Comparison of ENCODE assay signal across 18 cellular contexts in genomic region chr12:111185206-111185888, GRCh38.
A peak's percentile ranks its signal among the peaks of the same experiment; 100 is the strongest.
DNase-seq lines count a peak whose midpoint lies in the region; ATAC-seq, FAIRE-seq and TF ChIP-seq lines count a peak whose summit lies in the region.
"Had no signal": no experiment of that assay in that cellular context is flagged by ENCODE, and none has a peak within 500 bp of the region (broad histone marks: within the 10 kb centered on the region; RNA-seq: fewer than 3 reads in every experiment).

No MANE protein-coding gene starts in this region.

- intact Hi-C loops in K562 (cut with micrococcal nuclease) = loop anchor here (10.0 kb wide), 1 partner anchor 161 kb away; no protein-coding TSS in a partner anchor
- intact Hi-C loops in activated CD4-positive, alpha-beta memory T cell treated with anti-CD3 and anti-CD28 coated beads for 36 hours (cut with micrococcal nuclease) = no loop called here

- TF ChIP-seq EP300 in K562 (IDR thresholded peaks at IDR 0.05; ENCODE audit: low read length) = no peak; the same call in 1 of the 2 replicates

- peak; percentile 96 for ATAC-seq in K562
- ATAC-seq in WTC11 = no peak
- ATAC-seq in activated T-cell treated with anti-CD3 and anti-CD28 coated beads, Interleukin-2, amount 50 U/mL, for 4 hours = no peak
- ATAC-seq: CD8-positive, alpha-beta T cell had no signal

- peaks cover 11% of the 10 kb centered on the region for H3K27me3 Mint-ChIP-seq in glutamatergic neuron (ENCODE audit: unreplicated experiment)
- no peaks in the 10 kb centered on the region for H3K27me3 Mint-ChIP-seq in WTC11 (ENCODE audit: low read depth)
- peaks cover 26% of the 10 kb centered on the region for H3K27me3 Mint-ChIP-seq in activated T-cell treated with anti-CD3 and anti-CD28 coated beads, Interleukin-2, amount 50 U/mL, for 4 hours (ENCODE audit: low read depth)
- peaks cover 16% of the 10 kb centered on the region for H3K27me3 Mint-ChIP-seq in activated CD4-positive, alpha-beta memory T cell treated with anti-CD3 and anti-CD28 coated beads for 36 hours

- H2BK12ac ChIP-seq in neuronal stem cell (ENCODE audit: low read length) = no peak overlapping the region

- no peaks in the 10 kb centered on the region for H3K79me1 ChIP-seq in neuronal stem cell (ENCODE audit: low read depth, low read length)

- WGBS in K562 (ENCODE audit: insufficient coverage, low coverage, missing lambda C conversion rate) = 3% methylated on average over 12 of the region's 13 CpGs
- no CpG with 5 or more reads among the region's 13 CpGs for WGBS in neuronal stem cell (ENCODE audit: extremely low coverage in 2 of 2, insufficient read length in 2 of 2, insufficient replicate concordance in 1 of 2), 2 donors

- H3K4me2 ChIP-seq in KMS-11 = peak overlapping the region; percentile 17; the same call in 1 of the 2 replicates
- peak overlapping the region; percentile 35 for H3K4me2 ChIP-seq in K562 (ENCODE audit: insufficient read depth, low read length)
- H3K4me2 ChIP-seq in neuronal stem cell (ENCODE audit: insufficient read depth, low read length, poor library complexity, severe bottlenecking) = no peak overlapping the region

- H3K9ac ChIP-seq in KMS-11 (peak overlapping the region; percentile 18; the same call in 1 of the 2 replicates), K562 (ENCODE audit: insufficient read depth in 1 of 2, low read depth in 2 of 2, low read length in 2 of 2) (peak overlapping the region; percentile 43 to 80; a peak in 3 of 4 replicates), neuronal stem cell (ENCODE audit: low read depth, low read length, poor library complexity) (peak overlapping the region; percentile 44)

- H3K27ac Mint-ChIP-seq in glutamatergic neuron (ENCODE audit: unreplicated experiment) (peak overlapping the region; percentile 39), WTC11 (no peak overlapping the region)
- H3K27ac Mint-ChIP-seq in activated CD4-positive, alpha-beta memory T cell treated with anti-CD3 and anti-CD28 coated beads for 36 hours = no peak overlapping the region
- H3K27ac Mint-ChIP-seq: CD8-positive, alpha-beta T cell; HFFc6 had no signal

- H3K23ac ChIP-seq in neuronal stem cell (ENCODE audit: low read depth, low read length, poor library complexity) = peak overlapping the region; percentile 12

- H3K27me3 ChIP-seq in KMS-11 (ENCODE audit: insufficient read depth, low read depth) (no peaks in the 10 kb centered on the region), K562 (ENCODE audit: control insufficient read depth in 2 of 2, insufficient read depth in 2 of 2, low read length in 2 of 2) (peaks cover 5 to 47% of the 10 kb centered on the region in 2 experiments; a peak in 3 of 5 replicates), neuronal stem cell (ENCODE audit: control insufficient read depth in 3 of 3, insufficient read depth in 3 of 3, low read depth in 1 of 3, low read length in 3 of 3) (no peaks in the 10 kb centered on the region)

- H2BK5ac ChIP-seq in neuronal stem cell (ENCODE audit: low read length) = no peak overlapping the region

- no peak for TF ChIP-seq RAD21 in K562 (CRISPR knock-in tag; conservative IDR thresholded peaks at IDR 0.05 in 1 of 2, IDR thresholded peaks at IDR 0.05 in 1 of 2)

- peak; percentile 50 to 81 (median 66) for DNase-seq in K562 (ENCODE audit: extremely low read depth in 1 of 4, low spot score in 3 of 4)
- peak; percentile 54 for DNase-seq in glutamatergic neuron
- DNase-seq in neuronal stem cell (ENCODE audit: low spot score) = no peak
- DNase-seq in WTC11 (ENCODE audit: low spot score) = no peak
- no peak for DNase-seq in activated T-cell treated with anti-CD3 and anti-CD28 coated beads, Interleukin-2, amount 50 U/mL, for 4 hours
- no peak for DNase-seq in activated CD4-positive, alpha-beta memory T cell treated with anti-CD3 and anti-CD28 coated beads for 36 hours
- DNase-seq in 8988T = no peak
- DNase-seq: CD8-positive, alpha-beta T cell; COR-L47; DND-41; GDM1; GOT3; HCEC 1CT; HFFc6 had no signal

- H2BK120ac ChIP-seq in neuronal stem cell (ENCODE audit: low read depth, low read length) = no peak overlapping the region

- H3K4me3 Mint-ChIP-seq in glutamatergic neuron (ENCODE audit: unreplicated experiment) (no peak overlapping the region), WTC11 (no peak overlapping the region)
- H3K4me3 Mint-ChIP-seq in activated T-cell treated with anti-CD3 and anti-CD28 coated beads, Interleukin-2, amount 50 U/mL, for 4 hours = no peak overlapping the region
- no peak overlapping the region for H3K4me3 Mint-ChIP-seq in activated CD4-positive, alpha-beta memory T cell treated with anti-CD3 and anti-CD28 coated beads for 36 hours
- H3K4me3 Mint-ChIP-seq: CD8-positive, alpha-beta T cell; HFFc6 had no signal

- TF ChIP-seq CTCF in KMS-11 (conservative IDR thresholded peaks at IDR 0.05; ENCODE audit: low read depth, low read length) (no peak), K562 (IDR thresholded peaks at IDR 0.05 in 2 of 3, conservative IDR thresholded peaks at IDR 0.05 in 1 of 3; ENCODE audit: insufficient read depth in 2 of 3, low read depth in 1 of 3, low read length in 3 of 3) (no peak), glutamatergic neuron (IDR thresholded peaks at IDR 0.05; ENCODE audit: partially characterized antibody, unreplicated experiment) (no peak), WTC11 (IDR thresholded peaks at IDR 0.05) (no peak)

- no peak overlapping the region for H4K91ac ChIP-seq in neuronal stem cell (ENCODE audit: low read depth, low read length, poor library complexity)

- H3K4ac ChIP-seq in neuronal stem cell (ENCODE audit: low read length) = no peak overlapping the region

- POLR2A ChIA-PET in K562 (lab: Yijun Ruan, JAX) (interaction anchor here (0.9 kb wide), 1 partner anchor 228 kb away, joined by 3 read pairs; no protein-coding TSS in a partner anchor), WTC11 (lab: Charles Lee) (no interaction called here)
- POLR2A ChIA-PET in activated CD4-positive, alpha-beta memory T cell treated with anti-CD3 and anti-CD28 coated beads for 36 hours (lab: Charles Lee) = no interaction called here

- TF ChIP-seq POLR2A in K562 (conservative IDR thresholded peaks at IDR 0.05) = no peak

- BruUV-seq in K562 (replicated peaks; lab: Mats Ljungman, UMichigan) = no TSS peak

- no peak overlapping the region for H2BK15ac ChIP-seq in neuronal stem cell (ENCODE audit: low read length)

- H4K20me1 ChIP-seq in KMS-11 (ENCODE audit: insufficient read depth) (no peaks in the 10 kb centered on the region), K562 (replicated peaks; ENCODE audit: control insufficient read depth, insufficient read depth, low read length) (peaks cover 3% of the 10 kb centered on the region; the same call in 1 of the 2 replicates)

- H3K79me2 ChIP-seq in KMS-11 (ENCODE audit: insufficient read depth, low read depth) = no peaks in the 10 kb centered on the region
- H3K79me2 ChIP-seq in K562 (ENCODE audit: control insufficient read depth, insufficient read depth, low read length) = no peaks in the 10 kb centered on the region

- H3K36me3 Mint-ChIP-seq in glutamatergic neuron (ENCODE audit: unreplicated experiment) (peaks cover 10% of the 10 kb centered on the region), WTC11 (no peaks in the 10 kb centered on the region)
- no peaks in the 10 kb centered on the region for H3K36me3 Mint-ChIP-seq in activated T-cell treated with anti-CD3 and anti-CD28 coated beads, Interleukin-2, amount 50 U/mL, for 4 hours (ENCODE audit: insufficient read depth)
- H3K36me3 Mint-ChIP-seq in activated CD4-positive, alpha-beta memory T cell treated with anti-CD3 and anti-CD28 coated beads for 36 hours = no peaks in the 10 kb centered on the region
- H3K36me3 Mint-ChIP-seq: CD14-positive monocyte; CD8-positive, alpha-beta T cell had no signal

- peaks cover 16% of the 10 kb centered on the region for H3K4me1 ChIP-seq in KMS-11 (ENCODE audit: low read depth, poor library complexity, severe bottlenecking)
- peaks cover 5 to 12% of the 10 kb centered on the region in 2 experiments; a peak in 4 of 5 replicates for H3K4me1 ChIP-seq in K562 (replicated peaks in 1 of 2; ENCODE audit: control insufficient read depth in 2 of 2, insufficient read depth in 2 of 2, low read length in 2 of 2)
- H3K4me1 ChIP-seq in neuronal stem cell (ENCODE audit: control insufficient read depth in 2 of 2, insufficient read depth in 1 of 2, low read depth in 1 of 2, low read length in 2 of 2) = no peaks in the 10 kb centered on the region

- H3K9me3 ChIP-seq in K562 (replicated peaks; ENCODE audit: control insufficient read depth, insufficient read depth, low read depth, low read length) (no peaks in the 10 kb centered on the region), neuronal stem cell (replicated peaks in 1 of 2; ENCODE audit: control insufficient read depth in 2 of 2, insufficient read depth in 1 of 2, low read depth in 1 of 2, low read length in 2 of 2) (no peaks in the 10 kb centered on the region)

- H3K18ac ChIP-seq in neuronal stem cell (ENCODE audit: low read length) = peak overlapping the region; percentile 53

- peaks cover 16% of the 10 kb centered on the region for H3K4me1 Mint-ChIP-seq in glutamatergic neuron (ENCODE audit: low read depth, unreplicated experiment)
- H3K4me1 Mint-ChIP-seq in WTC11 = peaks cover 7% of the 10 kb centered on the region; the same call in 1 of the 2 replicates
- no peaks in the 10 kb centered on the region for H3K4me1 Mint-ChIP-seq in activated T-cell treated with anti-CD3 and anti-CD28 coated beads, Interleukin-2, amount 50 U/mL, for 4 hours (ENCODE audit: low read depth)
- H3K4me1 Mint-ChIP-seq in activated CD4-positive, alpha-beta memory T cell treated with anti-CD3 and anti-CD28 coated beads for 36 hours (ENCODE audit: low read depth) = no peaks in the 10 kb centered on the region

- H2AK5ac ChIP-seq in neuronal stem cell (ENCODE audit: low read depth, low read length) = no peak overlapping the region

- no peak overlapping the region for H2AFZ ChIP-seq in KMS-11 (ENCODE audit: low read depth)
- H2AFZ ChIP-seq in K562 (ENCODE audit: low read depth, low read length) = peak overlapping the region; percentile 26
- no peak overlapping the region for H2AFZ ChIP-seq in neuronal stem cell (ENCODE audit: low read length)

- H3K36me3 ChIP-seq in KMS-11 (ENCODE audit: insufficient read depth) (no peaks in the 10 kb centered on the region), K562 (ENCODE audit: control insufficient read depth, insufficient read depth, low read length) (no peaks in the 10 kb centered on the region), neuronal stem cell (replicated peaks in 1 of 2; ENCODE audit: control insufficient read depth in 2 of 2, insufficient read depth in 2 of 2, low read length in 2 of 2) (no peaks in the 10 kb centered on the region)

- H3K14ac ChIP-seq in neuronal stem cell (ENCODE audit: low read length) = peak overlapping the region; percentile 43

- H3K4me3 ChIP-seq in KMS-11 (IDR thresholded peaks at IDR 0.05; ENCODE audit: insufficient read depth, low read depth, low read length) = no peak overlapping the region
- H3K4me3 ChIP-seq in K562 = no peak overlapping the region
- no peak overlapping the region for H3K4me3 ChIP-seq in neuronal stem cell (ENCODE audit: low read length in 2 of 2)

- CTCF ChIA-PET in K562 (lab: Yijun Ruan, JAX; ENCODE audit: low intra/inter-chr PET ratio) (no interaction called here), WTC11 (lab: Charles Lee) (interaction anchor here (0.6 kb wide), 1 partner anchor 113 kb away, joined by 3 read pairs; no protein-coding TSS in a partner anchor)
- CTCF ChIA-PET in activated CD4-positive, alpha-beta memory T cell treated with anti-CD3 and anti-CD28 coated beads for 36 hours (lab: Charles Lee) = no interaction called here

- no peaks in the 10 kb centered on the region for H3K9me1 ChIP-seq in K562 (ENCODE audit: control insufficient read depth, insufficient read depth, low read length)

- H3K9me3 Mint-ChIP-seq in glutamatergic neuron (ENCODE audit: unreplicated experiment) (no peaks in the 10 kb centered on the region), WTC11 (peaks cover 4% of the 10 kb centered on the region; the same call in 1 of the 2 replicates)
- H3K9me3 Mint-ChIP-seq in activated T-cell treated with anti-CD3 and anti-CD28 coated beads, Interleukin-2, amount 50 U/mL, for 4 hours = no peaks in the 10 kb centered on the region
- H3K9me3 Mint-ChIP-seq in activated CD4-positive, alpha-beta memory T cell treated with anti-CD3 and anti-CD28 coated beads for 36 hours = no peaks in the 10 kb centered on the region
- H3K9me3 Mint-ChIP-seq: CD14-positive monocyte; CD8-positive, alpha-beta T cell had no signal

- in situ Hi-C loops in K562 (cut with MboI) = no loop called here

- no peak overlapping the region for H4K8ac ChIP-seq in neuronal stem cell (ENCODE audit: low read depth, low read length)

- peak overlapping the region; percentile 57; the same call in 1 of the 2 replicates for H3K27ac ChIP-seq in KMS-11
- no peak overlapping the region for H3K27ac ChIP-seq in K562 (ENCODE audit: extremely low read depth, low read depth, low read length)
- H3K27ac ChIP-seq in neuronal stem cell (replicated peaks; ENCODE audit: low read length) = no peak overlapping the region

- FAIRE-seq in K562 (lab: Jason Lieb, UNC) = peak; percentile 77
- FAIRE-seq: GM12892, GM19239 had no signal

Comparison
In these comparisons a context has a peak if more than half of its experiments do, and no peak if none do; other contexts are left out.
1. DNase-seq: peak in K562 (4 of 4) and glutamatergic neuron (single experiment); none in neuronal stem cell (single experiment), WTC11 (single experiment), activated T-cell treated with anti-CD3 and anti-CD28 coated beads, Interleukin-2, amount 50 U/mL, for 4 hours (single experiment), activated CD4-positive, alpha-beta memory T cell treated with anti-CD3 and anti-CD28 coated beads for 36 hours (single experiment) and 8988T (single experiment).
2. Peak in every context shown above with its lines, with median percentiles within 50 percentile points of each other: H3K9ac ChIP-seq.